ENCODE assay signal across 1 cellular context in the genomic region with DNA sequence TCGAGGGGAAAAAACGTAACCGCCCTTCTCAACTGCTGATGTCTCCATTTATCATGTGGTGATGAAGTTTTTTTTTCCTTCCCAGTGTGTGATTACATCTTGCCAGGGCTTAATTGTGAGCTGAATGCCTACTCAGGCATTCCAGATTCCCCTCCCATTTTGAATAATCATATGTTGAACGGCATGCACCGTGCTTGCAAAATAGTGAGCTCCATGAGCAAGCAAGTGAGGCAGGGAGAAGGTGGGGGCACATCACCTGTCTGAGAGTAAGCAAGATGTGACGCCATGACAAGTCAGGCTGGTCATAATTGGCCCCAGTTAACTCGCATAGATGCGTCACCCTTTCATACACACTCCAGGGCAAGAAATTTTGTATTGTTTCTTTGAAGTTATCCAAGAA.
TF ChIP-seq lines count a peak whose summit lies in the region.

No MANE protein-coding gene starts in this region.

TF ChIP-seq in IMR-90, 13 proteins besides CTCF, POLR2A, EP300 and RAD21:
- TF ChIP-seq, protein P1, sequence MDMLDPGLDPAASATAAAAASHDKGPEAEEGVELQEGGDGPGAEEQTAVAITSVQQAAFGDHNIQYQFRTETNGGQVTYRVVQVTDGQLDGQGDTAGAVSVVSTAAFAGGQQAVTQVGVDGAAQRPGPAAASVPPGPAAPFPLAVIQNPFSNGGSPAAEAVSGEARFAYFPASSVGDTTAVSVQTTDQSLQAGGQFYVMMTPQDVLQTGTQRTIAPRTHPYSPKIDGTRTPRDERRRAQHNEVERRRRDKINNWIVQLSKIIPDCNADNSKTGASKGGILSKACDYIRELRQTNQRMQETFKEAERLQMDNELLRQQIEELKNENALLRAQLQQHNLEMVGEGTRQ (IDR thresholded peaks at IDR 0.05; ENCODE audit: low read depth, low read length): no peak
- TF ChIP-seq, protein P2, sequence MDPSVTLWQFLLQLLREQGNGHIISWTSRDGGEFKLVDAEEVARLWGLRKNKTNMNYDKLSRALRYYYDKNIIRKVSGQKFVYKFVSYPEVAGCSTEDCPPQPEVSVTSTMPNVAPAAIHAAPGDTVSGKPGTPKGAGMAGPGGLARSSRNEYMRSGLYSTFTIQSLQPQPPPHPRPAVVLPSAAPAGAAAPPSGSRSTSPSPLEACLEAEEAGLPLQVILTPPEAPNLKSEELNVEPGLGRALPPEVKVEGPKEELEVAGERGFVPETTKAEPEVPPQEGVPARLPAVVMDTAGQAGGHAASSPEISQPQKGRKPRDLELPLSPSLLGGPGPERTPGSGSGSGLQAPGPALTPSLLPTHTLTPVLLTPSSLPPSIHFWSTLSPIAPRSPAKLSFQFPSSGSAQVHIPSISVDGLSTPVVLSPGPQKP (IDR thresholded peaks at IDR 0.05; ENCODE audit: borderline replicate concordance, low read depth, low read length): no peak
- TF ChIP-seq CEBPB (IDR thresholded peaks at IDR 0.05; ENCODE audit: low read depth, low read length) (no peak), FOS (IDR thresholded peaks at IDR 0.05; ENCODE audit: low read depth, low read length) (no peak), SMC3 (IDR thresholded peaks at IDR 0.05; ENCODE audit: low read depth, low read length) (no peak), NFE2L2 (IDR thresholded peaks at IDR 0.05; ENCODE audit: low read depth, low read length) (no peak), MAFK (IDR thresholded peaks at IDR 0.05; ENCODE audit: low read depth, low read length) (no peak), MXI1 (IDR thresholded peaks at IDR 0.05; ENCODE audit: borderline replicate concordance, low read depth, low read length) (no peak), MAZ (IDR thresholded peaks at IDR 0.05; ENCODE audit: borderline replicate concordance, low read depth, low read length) (no peak), CHD1 (IDR thresholded peaks at IDR 0.05; ENCODE audit: low read depth, low read length) (no peak), RFX5 (IDR thresholded peaks at IDR 0.05; ENCODE audit: low read depth, low read length) (no peak), RCOR1 (IDR thresholded peaks at IDR 0.05; ENCODE audit: insufficient replicate concordance, low read length) (no peak), BHLHE40 (IDR thresholded peaks at IDR 0.05; ENCODE audit: low read depth, low read length) (no peak)
TF ChIP-seq in IMR-90: peak in this region for 0.
